ENCODE assay signal across 8 cellular contexts in genomic region chr9:83707768-83708514, GRCh38. TPM values are rescaled to one million over a fixed set of nuclear protein-coding genes. Genes with fewer than 3 reads are reported as not detected.
DNase-seq lines count a peak whose midpoint lies in the region; ATAC-seq and TF ChIP-seq lines count a peak whose summit lies in the region.

Gene UBQLN1 (minus strand): TSS chr9:83707958. CDS start chr9:83707679, 279 bp downstream.

- peak within 1 kb of the TSS; percentile 100 for H3K27ac Mint-ChIP-seq in CD14-positive monocyte
- peak within 1 kb of the TSS; percentile 100 for H3K27ac Mint-ChIP-seq in dendritic cell treated with granulocyte-macrophage colony-stimulating factor and Interleukin-4, amounts not matched to agents 40 ng/mL and 50 ng/mL, for 4 days

- DNase-seq in CD14-positive monocyte (ENCODE audit: low spot score) (peak; percentile 91), NCI-H748 treated with DMSO at 0.1 percent for 48 hours (lab: John Stamatoyannopoulos, UW) (peak; percentile 82), left lung (peak; percentile 95 to 98)
- DNase-seq in activated CD4-positive, alpha-beta T cell treated with anti-CD3 and anti-CD28 coated beads, Interleukin-2, amount 50 U/mL, for 24 hours (ENCODE audit: low read depth in 1 of 2, low spot score in 1 of 2), result peak; percentile 87 to 91
- DNase-seq in stimulated activated CD4-positive, alpha-beta T cell treated with anti-CD3 and anti-CD28 coated beads, Interleukin-2, amount 100 ng/mL, for 4 hours (ENCODE audit: low read depth), result peak; percentile 86

- peaks cover 0 to 6% (median 2%) of the 10 kb centered on the region in 7 donors for H3K9me3 Mint-ChIP-seq in CD14-positive monocyte
- H3K9me3 Mint-ChIP-seq in dendritic cell treated with granulocyte-macrophage colony-stimulating factor and Interleukin-4, amounts not matched to agents 40 ng/mL and 50 ng/mL, for 4 days, result no peaks in the 10 kb centered on the region

- H3K27me3 ChIP-seq in left lung, result no peaks in the 10 kb centered on the region

- peak within 1 kb of the TSS; percentile 96 to 98 for H3K4me3 Mint-ChIP-seq in CD14-positive monocyte
- peak within 1 kb of the TSS; percentile 97 for H3K4me3 Mint-ChIP-seq in dendritic cell treated with granulocyte-macrophage colony-stimulating factor and Interleukin-4, amounts not matched to agents 40 ng/mL and 50 ng/mL, for 4 days

- no peaks in the 10 kb centered on the region for H3K36me3 ChIP-seq in left lung

- H3K4me1 ChIP-seq in left lung, result peaks cover 11 to 48% of the 10 kb centered on the region in 2 donors

- peaks cover 30% of the 10 kb centered on the region for H3K4me1 Mint-ChIP-seq in CD14-positive monocyte
- H3K4me1 Mint-ChIP-seq in dendritic cell treated with granulocyte-macrophage colony-stimulating factor and Interleukin-4, amounts not matched to agents 40 ng/mL and 50 ng/mL, for 4 days (ENCODE audit: low read depth), result peaks cover 35% of the 10 kb centered on the region

- peak; percentile 81 for ATAC-seq in GM19397 (IDR thresholded peaks at IDR 0.05; ENCODE audit: unreplicated experiment)
- peak; percentile 59 for ATAC-seq in HG03565 (IDR thresholded peaks at IDR 0.05; ENCODE audit: unreplicated experiment)
- peak; percentile 96 for ATAC-seq in left lung

- peak within 1 kb of the TSS; percentile 77 to 91 for H3K4me3 ChIP-seq in left lung

- no peak for TF ChIP-seq CTCF in CD14-positive monocyte (IDR thresholded peaks at IDR 0.05)
- peak in 1 of 2 donors; percentile 24 for TF ChIP-seq CTCF in left lung (IDR thresholded peaks at IDR 0.05)

- intact Hi-C loops in CD14-positive monocyte (cut with micrococcal nuclease), result loop anchor here (5.0 to 10.0 kb wide), 3 partner anchors 217 to 277 kb away; partner anchors contain the start of genes HNRNPK (in 1 of the 2), KIF27 (in 1 of the 2) and RMI1 (in 1 of the 2)
- intact Hi-C loops in dendritic cell treated with granulocyte-macrophage colony-stimulating factor and Interleukin-4, amounts not matched to agents 40 ng/mL and 50 ng/mL, for 4 days (cut with micrococcal nuclease), result loop anchor here (2.0 to 10.0 kb wide), 5 partner anchors 51 to 267 kb away; partner anchors contain the start of genes GKAP1, IDNK and KIF27
- intact Hi-C loops in left lung (cut with DNase I), result no loop called here

- peaks cover 0 to 1% (median 0%) of the 10 kb centered on the region in 3 donors for H3K27me3 Mint-ChIP-seq in CD14-positive monocyte (ENCODE audit: low read depth in 3 of 3)
- H3K27me3 Mint-ChIP-seq in dendritic cell treated with granulocyte-macrophage colony-stimulating factor and Interleukin-4, amounts not matched to agents 40 ng/mL and 50 ng/mL, for 4 days, result no peaks in the 10 kb centered on the region

- H3K9me3 ChIP-seq in left lung, result no peaks in the 10 kb centered on the region

- H3K27ac ChIP-seq in left lung, result peak within 1 kb of the TSS; percentile 98 to 99

- H3K36me3 Mint-ChIP-seq in CD14-positive monocyte, result peaks cover 0 to 12% of the 10 kb centered on the region in 2 donors
- H3K36me3 Mint-ChIP-seq in dendritic cell treated with granulocyte-macrophage colony-stimulating factor and Interleukin-4, amounts not matched to agents 40 ng/mL and 50 ng/mL, for 4 days (ENCODE audit: low read depth), result peaks cover 26% of the 10 kb centered on the region

RNA-seq across cellular contexts. Expression of gene UBQLN1, which starts in this region (rescaled TPM):
- polyA plus RNA-seq in CD14-positive monocyte, result 10 to 100 TPM; 46.9 to 52.9 TPM
- 100 to 1,000 TPM in 1 of 2 donors, 10 to 100 TPM in 1; 83.6 to 107 TPM for total RNA-seq in left lung

Comparison
In these comparisons a context has a peak if more than half of its experiments do, and no peak if none do; other contexts are left out.
1. Peak in every context shown above with its lines: DNase-seq, ATAC-seq, H3K4me3 ChIP-seq and H3K27ac ChIP-seq.
2. intact Hi-C loops: an anchor here in CD14-positive monocyte (5.0 to 10.0 kb wide) and dendritic cell treated with granulocyte-macrophage colony-stimulating factor and Interleukin-4, amounts not matched to agents 40 ng/mL and 50 ng/mL, for 4 days (2.0 to 10.0 kb wide); none called in left lung.